9 cellular contexts compared by ENCODE assay signal in the genomic region with DNA sequence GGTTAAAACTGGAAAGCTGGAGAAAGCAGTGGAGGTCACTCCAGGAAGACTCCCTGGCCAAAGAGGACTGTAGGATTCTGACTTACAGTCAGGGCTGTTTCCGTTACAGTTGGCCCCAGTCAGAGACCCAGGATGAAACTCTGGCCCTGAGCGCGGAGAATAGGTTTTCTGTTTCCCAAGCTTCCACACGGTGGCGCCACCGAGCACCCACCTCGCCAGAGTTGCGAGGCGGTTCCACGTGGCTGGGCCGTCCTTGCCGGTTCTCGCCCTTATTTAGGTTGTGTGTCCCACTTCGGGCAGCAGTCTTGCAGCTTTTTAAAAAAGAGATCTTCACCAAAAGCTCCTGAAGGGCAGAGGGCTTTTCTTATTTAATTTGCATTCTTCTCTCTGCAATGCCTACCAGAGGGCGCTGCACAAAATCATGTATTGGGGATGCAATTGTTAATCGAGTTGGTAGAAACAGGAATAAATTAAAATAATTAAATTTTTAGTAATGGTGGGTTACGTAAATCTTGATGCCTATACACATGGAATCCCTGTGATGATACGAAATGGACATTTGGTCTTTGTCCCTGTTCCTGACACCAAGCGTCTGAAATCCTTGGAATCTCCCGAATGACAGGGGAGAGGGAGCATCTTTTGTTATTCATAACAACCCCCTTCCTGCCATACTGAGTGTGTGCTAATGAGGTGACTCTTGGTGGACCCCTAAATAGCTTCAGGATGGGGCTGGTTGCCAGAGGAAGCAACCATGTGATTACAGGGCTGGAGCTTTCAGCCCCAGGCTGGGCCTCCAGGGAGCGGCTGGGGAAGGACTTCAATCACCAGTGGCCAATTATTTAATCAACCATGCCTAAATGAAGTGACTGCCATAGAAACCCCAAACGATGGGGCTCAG. TPM values are rescaled to one million over a fixed set of nuclear protein-coding genes. Genes with fewer than 3 reads are reported as not detected.
A peak's percentile ranks its signal among the peaks of the same experiment; 100 is the strongest.
DNase-seq lines count a peak whose midpoint lies in the region; TF ChIP-seq lines count a peak whose summit lies in the region.
"Had no signal": no experiment of that assay in that cellular context is flagged by ENCODE, and none has a peak within 500 bp of the region (broad histone marks: within the 10 kb centered on the region; RNA-seq: fewer than 3 reads in every experiment).

No MANE protein-coding gene starts in this region.

- H3K27ac Mint-ChIP-seq in Calu3 (ENCODE audit: unreplicated experiment): no peak overlapping the region

- peak; percentile 49; the same call in 1 of the 2 replicates for TF ChIP-seq RAD21 in Ishikawa (IDR thresholded peaks at IDR 0.05; ENCODE audit: low read depth)

- H3K27me3 Mint-ChIP-seq in Calu3 (ENCODE audit: unreplicated experiment): peaks cover 92% of the 10 kb centered on the region

- intact Hi-C loops in Calu3 (cut with micrococcal nuclease; ENCODE audit: unreplicated experiment): loop anchor here (2.0 kb wide), 1 partner anchor 29 kb away; no protein-coding TSS in a partner anchor

- H3K36me3 Mint-ChIP-seq in Calu3 (ENCODE audit: insufficient read depth, unreplicated experiment): no peaks in the 10 kb centered on the region

- CTCF ChIA-PET in Calu3 (lab: Charles Lee): interaction anchor here (0.6 to 0.7 kb wide), 3 partner anchors 32 to 1309 kb away, joined by 3 to 5 read pairs (median 4); no protein-coding TSS in a partner anchor

- peak overlapping the region in 1 of 2 donors; percentile 21 for H3K27ac ChIP-seq in coronary artery

- no peak overlapping the region for H3K4me3 Mint-ChIP-seq in Calu3 (ENCODE audit: low read depth, unreplicated experiment)

- BruUV-seq in Calu3 (replicated peaks; lab: Mats Ljungman, UMichigan): no TSS peak

- H3K4me3 ChIP-seq in coronary artery: no peak overlapping the region

- H3K9me3 Mint-ChIP-seq in Calu3 (ENCODE audit: low read depth, unreplicated experiment): no peaks in the 10 kb centered on the region

- TF ChIP-seq EP300 in Ishikawa (IDR thresholded peaks at IDR 0.05; ENCODE audit: borderline replicate concordance): no peak

- DNase-seq in Calu3: peak; percentile 77
- DNase-seq in activated CD4-positive, CD25-positive, alpha-beta regulatory T cell treated with anti-CD3 and anti-CD28 coated beads, Interleukin-2, amount 50 U/mL, for 72 hours: peak; percentile 75
- no peak for DNase-seq in coronary artery (ENCODE audit: low spot score)
- DNase-seq in lung microvascular endothelial cell (ENCODE audit: low read depth in 2 of 2): peak; percentile 28 to 34
- DNase-seq in stimulated activated CD8-positive, alpha-beta memory T cell treated with anti-CD3 and anti-CD28 coated beads, Interleukin-4, amount 100 ng/mL, for 4 hours (ENCODE audit: low read depth in 2 of 2, low spot score in 1 of 2): peak; percentile 1 to 34
- DNase-seq in inferior parietal cortex (ENCODE audit: extremely low spot score): no peak
- no peak for DNase-seq in SK-N-DZ (ENCODE audit: low spot score)

- no peaks in the 10 kb centered on the region for H3K4me1 Mint-ChIP-seq in Calu3 (ENCODE audit: low read depth, unreplicated experiment)

- TF ChIP-seq CTCF in Calu3 (IDR thresholded peaks at IDR 0.05; ENCODE audit: unreplicated experiment): peak; percentile 94
- peak; percentile 71 for TF ChIP-seq CTCF in coronary artery (IDR thresholded peaks at IDR 0.05)

TF ChIP-seq in Ishikawa, 13 proteins besides CTCF, POLR2A, EP300 and RAD21:
- TF ChIP-seq FOXM1 (IDR thresholded peaks at IDR 0.05; ENCODE audit: borderline replicate concordance, low read depth) (no peak), CEBPB (IDR thresholded peaks at IDR 0.05) (no peak), TEAD4 (IDR thresholded peaks at IDR 0.05) (no peak)
- TF ChIP-seq, protein P1, sequence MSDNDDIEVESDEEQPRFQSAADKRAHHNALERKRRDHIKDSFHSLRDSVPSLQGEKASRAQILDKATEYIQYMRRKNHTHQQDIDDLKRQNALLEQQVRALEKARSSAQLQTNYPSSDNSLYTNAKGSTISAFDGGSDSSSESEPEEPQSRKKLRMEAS (IDR thresholded peaks at IDR 0.05): peak; percentile 97
- TF ChIP-seq, protein P2, sequence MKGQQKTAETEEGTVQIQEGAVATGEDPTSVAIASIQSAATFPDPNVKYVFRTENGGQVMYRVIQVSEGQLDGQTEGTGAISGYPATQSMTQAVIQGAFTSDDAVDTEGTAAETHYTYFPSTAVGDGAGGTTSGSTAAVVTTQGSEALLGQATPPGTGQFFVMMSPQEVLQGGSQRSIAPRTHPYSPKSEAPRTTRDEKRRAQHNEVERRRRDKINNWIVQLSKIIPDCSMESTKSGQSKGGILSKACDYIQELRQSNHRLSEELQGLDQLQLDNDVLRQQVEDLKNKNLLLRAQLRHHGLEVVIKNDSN (IDR thresholded peaks at IDR 0.05): peak; percentile 34; the same call in 1 of the 2 replicates
TF ChIP-seq in Ishikawa: peak in this region for 2.

RNA-seq across cellular contexts. Expression of a gene that starts 5.5 kb away (rescaled TPM):
- total RNA-seq in Calu3 (2022) (not detected in 2 replicates), lung microvascular endothelial cell (not detected in 2 replicates)
- not detected in 2 replicates for polyA plus RNA-seq in SK-N-DZ (2014; cell fraction: cytosol; rRNA removed)
- not detected in 2 replicates for polyA plus RNA-seq in SK-N-DZ (2014; cell fraction: nucleus; rRNA removed)
- total RNA-seq: T-helper 1 cell treated with Interleukin-12 subunit alpha and Interleukin-12 subunit beta and Interleukin-4 antibody, amounts not matched to agents 30 ng/mL and 1 ng/mL, for 36 hours had no signal

RNA-seq across cellular contexts. Expression of a gene that starts 49.7 kb away (rescaled TPM):
- not detected in 2 replicates for total RNA-seq in Calu3 (2022)
- not detected in 2 replicates for total RNA-seq in lung microvascular endothelial cell
- not detected in 2 replicates for polyA plus RNA-seq in SK-N-DZ (2014; cell fraction: cytosol; rRNA removed)
- polyA plus RNA-seq in SK-N-DZ (2014; cell fraction: nucleus; rRNA removed): not detected in 2 replicates
- total RNA-seq: T-helper 1 cell treated with Interleukin-12 subunit alpha and Interleukin-12 subunit beta and Interleukin-4 antibody, amounts not matched to agents 30 ng/mL and 1 ng/mL, for 36 hours had no signal

Comparison
In these comparisons a context has a peak if more than half of its experiments do, and no peak if none do; other contexts are left out.
1. DNase-seq: peak in Calu3 (single experiment), activated CD4-positive, CD25-positive, alpha-beta regulatory T cell treated with anti-CD3 and anti-CD28 coated beads, Interleukin-2, amount 50 U/mL, for 72 hours (single experiment), lung microvascular endothelial cell (2 of 2) and stimulated activated CD8-positive, alpha-beta memory T cell treated with anti-CD3 and anti-CD28 coated beads, Interleukin-4, amount 100 ng/mL, for 4 hours (2 of 2); none in coronary artery (single experiment), inferior parietal cortex (single experiment) and SK-N-DZ (single experiment).